Comparison of ENCODE assay signal across 1 cellular context in genomic region chr17:50841277-50841948, GRCh38.
TF ChIP-seq lines count a peak whose summit lies in the region.

No MANE protein-coding gene starts in this region.

TF ChIP-seq in H1, 55 proteins besides CTCF, POLR2A, EP300 and RAD21:
- TF ChIP-seq RNF2 (IDR thresholded peaks at IDR 0.05; ENCODE audit: borderline replicate concordance, low read depth, low read length, missing control alignments, poor library complexity, severe bottlenecking) (no peak), RFX5 (IDR thresholded peaks at IDR 0.05; ENCODE audit: borderline replicate concordance, low read depth, low read length) (no peak), POU5F1 (IDR thresholded peaks at IDR 0.05; ENCODE audit: low read depth, low read length) (no peak), CHD1 (IDR thresholded peaks at IDR 0.05; ENCODE audit: low read depth, low read length) (no peak), POLR2AphosphoS5 (IDR thresholded peaks at IDR 0.05; ENCODE audit: low read depth, low read length) (no peak)
